15 cellular contexts compared by ENCODE assay signal in genomic region chr7:3242398-3242972, GRCh38. TPM values are rescaled to one million over a fixed set of nuclear protein-coding genes. Genes with fewer than 3 reads are reported as not detected.
DNase-seq lines count a peak whose midpoint lies in the region; ATAC-seq and TF ChIP-seq lines count a peak whose summit lies in the region.
"Had no signal": no experiment of that assay in that cellular context is flagged by ENCODE, and none has a peak within 500 bp of the region (broad histone marks: within the 10 kb centered on the region; RNA-seq: fewer than 3 reads in every experiment).

No MANE protein-coding gene starts in this region.

- H4K20me1 ChIP-seq in GM23338 (replicated peaks; ENCODE audit: insufficient read depth), result no peaks in the 10 kb centered on the region

- H3K79me2 ChIP-seq in GM23338 (replicated peaks; ENCODE audit: insufficient read depth), result no peaks in the 10 kb centered on the region

- peaks cover 4% of the 10 kb centered on the region for H3K4me1 ChIP-seq in HEK293 (ENCODE audit: control insufficient read depth, insufficient read depth, low read length)
- peaks cover 37% of the 10 kb centered on the region for H3K4me1 ChIP-seq in Panc1 (ENCODE audit: control insufficient read depth, insufficient read depth, low read length)
- H3K4me1 ChIP-seq in esophagus muscularis mucosa, result peaks cover 0 to 3% (median 0%) of the 10 kb centered on the region in 4 donors
- H3K4me1 ChIP-seq in GM23338 (ENCODE audit: insufficient read depth), result no peaks in the 10 kb centered on the region

- H3K27me3 ChIP-seq in Panc1 (ENCODE audit: control insufficient read depth, insufficient read depth, low read length), result no peaks in the 10 kb centered on the region
- H3K27me3 ChIP-seq in esophagus muscularis mucosa, result no peaks in the 10 kb centered on the region
- no peaks in the 10 kb centered on the region for H3K27me3 ChIP-seq in GM23338 (ENCODE audit: insufficient read depth)

- no peaks in the 10 kb centered on the region for H3F3A ChIP-seq in GM23338 (replicated peaks; ENCODE audit: low read depth)

- no peak overlapping the region for H3K4me2 ChIP-seq in GM23338

- CTCF ChIA-PET in HEK293 (lab: Yijun Ruan, JAX), result no interaction called here
- CTCF ChIA-PET in Panc1 (lab: Charles Lee), result no interaction called here

- ATAC-seq in Panc1, result no peak
- no peak for ATAC-seq in stimulated activated naive B cell treated with anti-CD40 and anti-IgM and Interleukin-4, amounts not matched to agents 10 μg/mL and 1 μg/mL and 100 μg/mL, for 72 hours (replicated peaks)
- ATAC-seq in GM23338, result no peak
- ATAC-seq in HG03521 (IDR thresholded peaks at IDR 0.05; ENCODE audit: unreplicated experiment), result no peak
- ATAC-seq in HG03135 (IDR thresholded peaks at IDR 0.05; ENCODE audit: unreplicated experiment), result no peak

- H3K27ac ChIP-seq in HEK293 (ENCODE audit: extremely low read depth, low read depth, low read length), result no peak overlapping the region
- H3K27ac ChIP-seq in Panc1 (ENCODE audit: low read length), result peak overlapping the region; percentile 91
- H3K27ac ChIP-seq in esophagus muscularis mucosa (replicated peaks in 1 of 4), result no peak overlapping the region
- H3K27ac ChIP-seq in GM23338 (ENCODE audit: low read depth), result no peak overlapping the region
- H3K27ac ChIP-seq: C4-2B, HL-60 had no signal

- H3K4me3 ChIP-seq in HEK293 (ENCODE audit: low read depth, low read length) (no peak overlapping the region), Panc1 (ENCODE audit: low read depth in 2 of 2, low read length in 2 of 2) (no peak overlapping the region), esophagus muscularis mucosa (no peak overlapping the region), GM23338 (no peak overlapping the region)

- peaks cover 7 to 14% of the 10 kb centered on the region in 2 donors for H3K9me3 Mint-ChIP-seq in stimulated activated naive B cell treated with anti-CD40 and anti-IgM and Interleukin-4, amounts not matched to agents 10 μg/mL and 1 μg/mL and 100 μg/mL, for 72 hours
- no peaks in the 10 kb centered on the region for H3K9me3 Mint-ChIP-seq in GM23338
- H3K9me3 Mint-ChIP-seq: CD4-positive, alpha-beta T cell had no signal

- DNase-seq in Panc1 (ENCODE audit: low read depth, low spot score), result no peak
- peak; percentile 55 for DNase-seq in esophagus muscularis mucosa (ENCODE audit: extremely low spot score)
- no peak for DNase-seq in stimulated activated naive B cell treated with anti-CD40 and anti-IgM and Interleukin-4, amounts not matched to agents 10 μg/mL and 1 μg/mL and 100 μg/mL, for 72 hours
- no peak for DNase-seq in GM23338 (ENCODE audit: low spot score)
- no peak for DNase-seq in NCI-H1930 (lab: John Stamatoyannopoulos, UW)
- DNase-seq: ACHN; Caco-2; CD4-positive, alpha-beta T cell; GDM1; H9 had no signal

- H3K36me3 ChIP-seq in HEK293 (ENCODE audit: control insufficient read depth in 2 of 2, insufficient read depth in 1 of 2, low read length in 2 of 2), result no peaks in the 10 kb centered on the region
- H3K36me3 ChIP-seq in Panc1 (ENCODE audit: control insufficient read depth, insufficient read depth, low read length), result no peaks in the 10 kb centered on the region
- no peaks in the 10 kb centered on the region for H3K36me3 ChIP-seq in esophagus muscularis mucosa
- no peaks in the 10 kb centered on the region for H3K36me3 ChIP-seq in GM23338 (ENCODE audit: insufficient read depth)

- WGBS in esophagus muscularis mucosa, result 95% methylated on average over 2 of the region's 2 CpGs

- TF ChIP-seq CTCF in HEK293 (tag by site-specific recombination; IDR thresholded peaks at IDR 0.05) (no peak), Panc1 (IDR thresholded peaks at IDR 0.05) (no peak), esophagus muscularis mucosa (IDR thresholded peaks at IDR 0.05) (no peak), GM23338 (conservative IDR thresholded peaks at IDR 0.05; ENCODE audit: low read depth in 2 of 2) (no peak)

- no peak for TF ChIP-seq EP300 in esophagus muscularis mucosa (IDR thresholded peaks at IDR 0.05)

- H3K4me1 Mint-ChIP-seq in stimulated activated naive B cell treated with anti-CD40 and anti-IgM and Interleukin-4, amounts not matched to agents 10 μg/mL and 1 μg/mL and 100 μg/mL, for 72 hours, result no peaks in the 10 kb centered on the region
- peaks cover 9% of the 10 kb centered on the region; the same call in 2 of the 3 replicates for H3K4me1 Mint-ChIP-seq in GM23338

- BruUV-seq in Panc1 (replicated peaks; lab: Mats Ljungman, UMichigan), result no TSS peak

- peaks cover 6% of the 10 kb centered on the region in 2 donors for H3K36me3 Mint-ChIP-seq in stimulated activated naive B cell treated with anti-CD40 and anti-IgM and Interleukin-4, amounts not matched to agents 10 μg/mL and 1 μg/mL and 100 μg/mL, for 72 hours
- H3K36me3 Mint-ChIP-seq in GM23338 (ENCODE audit: low read depth), result no peaks in the 10 kb centered on the region; the same call in 2 of the 3 replicates

- in situ Hi-C loops in Panc1 (cut with HindIII; ENCODE audit: low pct_unique_long_range_greater_than_20kb, low sequenced_read_pairs), result no loop called here

- no peak overlapping the region for H3K4me3 Mint-ChIP-seq in stimulated activated naive B cell treated with anti-CD40 and anti-IgM and Interleukin-4, amounts not matched to agents 10 μg/mL and 1 μg/mL and 100 μg/mL, for 72 hours
- H3K4me3 Mint-ChIP-seq in GM23338, result no peak overlapping the region
- H3K4me3 Mint-ChIP-seq: CD4-positive, alpha-beta T cell; H9 had no signal

- H2AFZ ChIP-seq in GM23338, result no peak overlapping the region

- intact Hi-C loops in Panc1 (cut with micrococcal nuclease; ENCODE audit: unreplicated experiment), result no loop called here
- intact Hi-C loops in esophagus muscularis mucosa (cut with DNase I), result no loop called here

- H3K9me3 ChIP-seq in HEK293 (ENCODE audit: control insufficient read depth, insufficient read depth, low read depth, low read length) (no peaks in the 10 kb centered on the region), Panc1 (ENCODE audit: control insufficient read depth, insufficient read depth, low read depth, low read length) (peaks cover 13% of the 10 kb centered on the region; the same call in 1 of the 2 replicates), esophagus muscularis mucosa (peaks cover 0 to 7% (median 0%) of the 10 kb centered on the region in 4 donors)

- POLR2A ChIA-PET in HEK293 (lab: Yijun Ruan, JAX) (no interaction called here), Panc1 (lab: Charles Lee) (interaction anchor here (0.7 kb wide), 1 partner anchor 366 kb away, joined by 3 read pairs; no protein-coding TSS in a partner anchor)

- H3K27ac Mint-ChIP-seq in stimulated activated naive B cell treated with anti-CD40 and anti-IgM and Interleukin-4, amounts not matched to agents 10 μg/mL and 1 μg/mL and 100 μg/mL, for 72 hours, result peak overlapping the region; percentile 2
- no peak overlapping the region for H3K27ac Mint-ChIP-seq in GM23338
- H3K27ac Mint-ChIP-seq: CD4-positive, alpha-beta T cell had no signal

- peaks cover 8 to 27% of the 10 kb centered on the region in 2 donors for H3K27me3 Mint-ChIP-seq in stimulated activated naive B cell treated with anti-CD40 and anti-IgM and Interleukin-4, amounts not matched to agents 10 μg/mL and 1 μg/mL and 100 μg/mL, for 72 hours
- H3K27me3 Mint-ChIP-seq in GM23338 (ENCODE audit: insufficient read depth, low read depth, poor library complexity), result peaks cover 9% of the 10 kb centered on the region

- TF ChIP-seq POLR2A in esophagus muscularis mucosa (IDR thresholded peaks at IDR 0.05; ENCODE audit: low read depth), result no peak

- 0 out of 2 replicates have a peak, but pooled peaks cover 4% of the 10 kb centered on the region for H3K9me2 ChIP-seq in GM23338 (ENCODE audit: insufficient read depth)

TF ChIP-seq in HEK293, 187 proteins besides CTCF, POLR2A, EP300 and RAD21:
- TF ChIP-seq ZNF248 (tag by site-specific recombination; IDR thresholded peaks at IDR 0.05), result no peak
- TF ChIP-seq ZNF239 (tag by site-specific recombination; IDR thresholded peaks at IDR 0.05), result no peak
- TF ChIP-seq ZNF121 (tag by site-specific recombination; IDR thresholded peaks at IDR 0.05), result peak; percentile 91
- TF ChIP-seq ZNF366 (tag by site-specific recombination; conservative IDR thresholded peaks at IDR 0.05), result peak; percentile 90
- TF ChIP-seq ZNF610 (tag by site-specific recombination; IDR thresholded peaks at IDR 0.05; ENCODE audit: borderline replicate concordance), result no peak
- TF ChIP-seq ZNF777 (tag by site-specific recombination; IDR thresholded peaks at IDR 0.05; ENCODE audit: borderline replicate concordance), result no peak
- TF ChIP-seq PRDM1 (tag by site-specific recombination; IDR thresholded peaks at IDR 0.05), result peak; percentile 51; the same call in 1 of the 2 replicates
TF ChIP-seq in HEK293: peak in this region for 3.

TF ChIP-seq in GM23338, 12 proteins besides CTCF, POLR2A, EP300 and RAD21:
- TF ChIP-seq JUNB (IDR thresholded peaks at IDR 0.05; ENCODE audit: unreplicated experiment) (no peak), ZNF114 (CRISPR knock-in tag; IDR thresholded peaks at IDR 0.05) (no peak)
TF ChIP-seq in GM23338: peak in this region for 0.

RNA-seq across cellular contexts. Expression of gene SDK1, which starts 58.6 kb away (rescaled TPM):
- total RNA-seq in Panc1 (2021; ENCODE audit: unreplicated experiment), result 47.4 TPM
- polyA plus RNA-seq in Panc1 (2012; ENCODE audit: insufficient read length), result 67.8 TPM
- 10 to 100 TPM in 2 of 4 donors, 1 to 10 TPM in 2; 7.8 to 18.6 (median 12.0) TPM for total RNA-seq in esophagus muscularis mucosa
- 5.1 and 10.0 TPM in 2 replicates for total RNA-seq in GM23338 (2014; rRNA removed; shearing (Covaris generic))
- 2.1 and 2.2 TPM in 2 replicates for polyA plus RNA-seq in GM23338 (2016; fragmentation: Nextera tagmentation; extraction: Ambion mirVana)
